18 cellular contexts compared by ENCODE assay signal in the genomic region with DNA sequence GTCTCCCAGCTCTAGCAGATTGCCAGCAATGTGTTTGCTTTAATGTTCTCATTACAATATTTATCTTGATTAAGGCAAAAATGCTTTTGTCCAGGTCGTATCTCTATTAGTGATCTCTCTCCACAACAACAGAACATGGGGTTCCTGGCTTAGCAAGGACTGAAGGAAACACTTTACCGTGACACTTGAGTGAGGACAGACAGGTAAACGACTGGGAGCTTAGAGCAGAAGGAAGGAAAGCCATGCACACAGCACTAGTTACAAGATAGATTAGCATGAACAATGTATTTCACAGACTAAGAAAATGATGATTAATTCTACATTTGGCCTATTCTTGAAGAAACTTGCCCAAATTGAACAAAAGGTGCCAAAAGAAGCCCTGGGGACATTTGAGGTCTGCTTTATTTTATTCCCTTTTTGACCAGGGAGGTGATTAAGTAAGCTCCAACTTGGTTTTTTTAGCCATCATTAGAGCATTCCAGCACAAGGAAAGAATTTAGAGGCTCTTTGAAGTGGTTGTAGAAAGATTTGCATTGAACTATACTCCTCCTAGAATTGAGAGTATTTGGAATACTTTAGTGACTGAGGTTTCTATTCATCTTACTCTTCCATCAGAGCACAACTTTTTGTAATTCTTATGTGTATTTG.
A peak's percentile ranks its signal among the peaks of the same experiment; 100 is the strongest.
DNase-seq lines count a peak whose midpoint lies in the region; ATAC-seq and TF ChIP-seq lines count a peak whose summit lies in the region.
"Had no signal": no experiment of that assay in that cellular context is flagged by ENCODE, and none has a peak within 500 bp of the region (broad histone marks: within the 10 kb centered on the region; RNA-seq: fewer than 3 reads in every experiment).

No MANE protein-coding gene starts in this region.

- H3K4me2 ChIP-seq in GM23248 (ENCODE audit: unreplicated experiment), result no peak overlapping the region

- H3K4me1 Mint-ChIP-seq in type B pancreatic cell (ENCODE audit: unreplicated experiment) (peaks cover 15% of the 10 kb centered on the region), T-cell (no peaks in the 10 kb centered on the region)
- H3K4me1 Mint-ChIP-seq: IgD-negative memory B cell, natural killer cell had no signal

- H3K9ac ChIP-seq in GM23248, result no peak overlapping the region

- no peak overlapping the region for H2AFZ ChIP-seq in GM23248

- H3K9me3 ChIP-seq in GM23248 (ENCODE audit: low read depth), result no peaks in the 10 kb centered on the region
- H3K9me3 ChIP-seq: body of pancreas, right atrium auricular region, thyroid gland had no signal

- H3K9me2 ChIP-seq in GM23248 (ENCODE audit: insufficient read depth), result no peaks in the 10 kb centered on the region

- no peaks in the 10 kb centered on the region for H3K36me3 ChIP-seq in GM23248 (ENCODE audit: low read depth)
- H3K36me3 ChIP-seq: right atrium auricular region, thyroid gland had no signal

- POLR2A ChIA-PET in T-cell (lab: Charles Lee), result no interaction called here

- in situ Hi-C loops in GM23248 (cut with MboI), result no loop called here

- H4K20me1 ChIP-seq in GM23248 (ENCODE audit: insufficient read depth), result no peaks in the 10 kb centered on the region

- no peaks in the 10 kb centered on the region for H3K27me3 Mint-ChIP-seq in type B pancreatic cell
- peaks cover 3 to 4% of the 10 kb centered on the region in 2 donors for H3K27me3 Mint-ChIP-seq in T-cell
- H3K27me3 Mint-ChIP-seq: IgD-negative memory B cell had no signal

- H3K4me3 Mint-ChIP-seq in type B pancreatic cell, result no peak overlapping the region
- H3K4me3 Mint-ChIP-seq in T-cell, result no peak overlapping the region
- H3K4me3 Mint-ChIP-seq: IgD-negative memory B cell, natural killer cell had no signal

- ATAC-seq in HG03439 (IDR thresholded peaks at IDR 0.05; ENCODE audit: unreplicated experiment) (no peak), T-cell (replicated peaks in 1 of 4) (no peak)
- ATAC-seq: body of pancreas, natural killer cell had no signal

- H3K27ac Mint-ChIP-seq in type B pancreatic cell, result peak overlapping the region; percentile 6
- no peak overlapping the region for H3K27ac Mint-ChIP-seq in T-cell
- H3K27ac Mint-ChIP-seq: IgD-negative memory B cell, natural killer cell had no signal

- 57 to 73% methylated on average over 3 of the region's 3 CpGs for WGBS in GM23248 (ENCODE audit: low coverage in 1 of 2, low lambda C conversion rate in 2 of 2, missing lambda C conversion rate in 2 of 2), 2 experiments

- H3K27ac ChIP-seq in GM23248, result no peak overlapping the region
- H3K27ac ChIP-seq: body of pancreas, epithelial cell of prostate, right atrium auricular region, thyroid gland had no signal

- peaks cover 8% of the 10 kb centered on the region for H3K9me3 Mint-ChIP-seq in type B pancreatic cell
- H3K9me3 Mint-ChIP-seq in T-cell, result no peaks in the 10 kb centered on the region
- H3K9me3 Mint-ChIP-seq: natural killer cell had no signal

- DNase-seq in GM23248 (peak; percentile 20), SW480 (ENCODE audit: low spot score) (peak; percentile 88), iris pigment epithelial cell (ENCODE audit: low read depth) (peak; percentile 41), type B pancreatic cell (ENCODE audit: extremely low spot score, unreplicated experiment) (no peak), NCI-H446 (lab: John Stamatoyannopoulos, UW) (no peak), T-cell (no peak)
- DNase-seq: activated effector memory CD4-positive, alpha-beta T cell treated with anti-CD3 and anti-CD28 coated beads, Interleukin-2, amount 50 U/mL, for 16 hours; body of pancreas; GF-D8; natural killer cell; NCI-H1436; NCI-H524; stimulated activated CD8-positive, alpha-beta memory T cell treated with anti-CD3 and anti-CD28 coated beads, Interleukin-4, amount 100 ng/mL, for 48 hours had no signal

- H3K4me3 ChIP-seq in GM23248, result no peak overlapping the region
- H3K4me3 ChIP-seq: body of pancreas, right atrium auricular region, thyroid gland had no signal

- no peaks in the 10 kb centered on the region for H3K27me3 ChIP-seq in GM23248 (replicated peaks; ENCODE audit: insufficient read depth)
- H3K27me3 ChIP-seq: body of pancreas, right atrium auricular region, thyroid gland had no signal

- no peaks in the 10 kb centered on the region for H3K79me2 ChIP-seq in GM23248 (ENCODE audit: insufficient read depth)

- TF ChIP-seq CTCF in type B pancreatic cell (conservative IDR thresholded peaks at IDR 0.05), result no peak

- H3K36me3 Mint-ChIP-seq in type B pancreatic cell (peaks cover 3% of the 10 kb centered on the region), T-cell (no peaks in the 10 kb centered on the region)
- H3K36me3 Mint-ChIP-seq: IgD-negative memory B cell, natural killer cell had no signal

- peaks cover 9% of the 10 kb centered on the region for H3K4me1 ChIP-seq in GM23248 (ENCODE audit: insufficient read depth)
- H3K4me1 ChIP-seq: body of pancreas, right atrium auricular region had no signal

- H3F3A ChIP-seq in GM23248 (ENCODE audit: insufficient read depth), result peaks cover 9% of the 10 kb centered on the region

- CTCF ChIA-PET in T-cell (lab: Charles Lee), result no interaction called here

Comparison
In these comparisons a context has a peak if more than half of its experiments do, and no peak if none do; other contexts are left out.
1. DNase-seq: peak in GM23248 (single experiment), SW480 (single experiment) and iris pigment epithelial cell (single experiment); none in type B pancreatic cell (single experiment), NCI-H446 (0 of 2) and T-cell (0 of 34).